9 cellular contexts compared by ENCODE assay signal in genomic region chr12:1474567-1475153, GRCh38.
A peak's percentile ranks its signal among the peaks of the same experiment; 100 is the strongest.
DNase-seq lines count a peak whose midpoint lies in the region; ATAC-seq lines count a peak whose summit lies in the region.
"Had no signal": no experiment of that assay in that cellular context is flagged by ENCODE, and none has a peak within 500 bp of the region (broad histone marks: within the 10 kb centered on the region; RNA-seq: fewer than 3 reads in every experiment).

No MANE protein-coding gene starts in this region.

- DNase-seq in M059J (ENCODE audit: low read depth): peak; percentile 88
- peak; percentile 92 for DNase-seq in dedifferentiated amniotic fluid mesenchymal stem cell (ENCODE audit: extremely low spot score)
- DNase-seq in mesenchymal stem cell: peak; percentile 83
- DNase-seq in NOMO-1 treated with DMSO at 0.1 percent for 48 hours (lab: John Stamatoyannopoulos, UW; ENCODE audit: unreplicated experiment): no peak
- no peak for DNase-seq in CD8-positive, alpha-beta memory T cell

- H3K9me3 ChIP-seq in BLaER1 (no peaks in the 10 kb centered on the region), mesenchymal stem cell (ENCODE audit: control insufficient read depth, low read length) (no peaks in the 10 kb centered on the region)
- H3K9me3 ChIP-seq in CD8-positive, alpha-beta memory T cell (ENCODE audit: low read length): no peaks in the 10 kb centered on the region

- no peak overlapping the region for H3K4me3 ChIP-seq in BLaER1
- H3K4me3 ChIP-seq in mesenchymal stem cell (ENCODE audit: insufficient read depth in 1 of 2, low read depth in 1 of 2, low read length in 2 of 2): peak overlapping the region in 1 of 2 experiments; percentile 58
- no peak overlapping the region for H3K4me3 ChIP-seq in CD8-positive, alpha-beta memory T cell (ENCODE audit: low read length)

- no peaks in the 10 kb centered on the region for H3K36me3 Mint-ChIP-seq in CD8-positive, alpha-beta memory T cell

- no peak overlapping the region for H3K4me3 Mint-ChIP-seq in CD8-positive, alpha-beta memory T cell
- H3K4me3 Mint-ChIP-seq: neural crest cell had no signal

- H4K91ac ChIP-seq in mesenchymal stem cell (ENCODE audit: low read length): peak overlapping the region; percentile 57

- H3K9me3 Mint-ChIP-seq in CD8-positive, alpha-beta memory T cell: no peaks in the 10 kb centered on the region
- H3K9me3 Mint-ChIP-seq: neural crest cell had no signal

- H3K23ac ChIP-seq in mesenchymal stem cell (ENCODE audit: low read length in 2 of 2): peak overlapping the region in 1 of 2 experiments; percentile 83

- H3K27ac ChIP-seq in BLaER1 (peak overlapping the region; percentile 28; the same call in 1 of the 2 replicates), mesenchymal stem cell (ENCODE audit: low read length, poor library complexity, severe bottlenecking) (peak overlapping the region; percentile 99)
- H3K27ac ChIP-seq in CD8-positive, alpha-beta memory T cell (ENCODE audit: low read depth, low read length): no peak overlapping the region

- POLR2A ChIA-PET in CD8-positive, alpha-beta memory T cell (lab: Charles Lee): no interaction called here

- H3K4me2 ChIP-seq in BLaER1 (peak overlapping the region; percentile 71), mesenchymal stem cell (ENCODE audit: low read length, poor library complexity, severe bottlenecking) (peak overlapping the region; percentile 49)

- H3K27me3 ChIP-seq in BLaER1: no peaks in the 10 kb centered on the region
- H3K27me3 ChIP-seq in mesenchymal stem cell (ENCODE audit: control insufficient read depth in 1 of 2, insufficient read depth in 1 of 2, low read length in 2 of 2): no peaks in the 10 kb centered on the region
- no peaks in the 10 kb centered on the region for H3K27me3 ChIP-seq in CD8-positive, alpha-beta memory T cell (ENCODE audit: insufficient read depth, low read length, poor library complexity, severe bottlenecking)

- peaks cover 47% of the 10 kb centered on the region for H3K4me1 ChIP-seq in BLaER1
- peaks cover 11% of the 10 kb centered on the region for H3K4me1 ChIP-seq in mesenchymal stem cell (ENCODE audit: control insufficient read depth, insufficient read depth, low read depth, low read length)
- H3K4me1 ChIP-seq in CD8-positive, alpha-beta memory T cell (ENCODE audit: insufficient read depth, low read length): peaks cover 20% of the 10 kb centered on the region

- H2BK15ac ChIP-seq in mesenchymal stem cell (ENCODE audit: low read depth, poor library complexity, severe bottlenecking): no peak overlapping the region

- H3K18ac ChIP-seq in mesenchymal stem cell (ENCODE audit: low read depth in 1 of 2, low read length in 2 of 2): peak overlapping the region; percentile 82 to 87

- no peak overlapping the region for H2AFZ ChIP-seq in mesenchymal stem cell (ENCODE audit: low read depth, low read length)

- H3K4ac ChIP-seq in mesenchymal stem cell (ENCODE audit: low read depth in 1 of 2, low read length in 2 of 2): peak overlapping the region; percentile 89 to 92

- H2BK12ac ChIP-seq in mesenchymal stem cell (ENCODE audit: low read length in 2 of 2): peak overlapping the region; percentile 14 to 95

- H2BK120ac ChIP-seq in mesenchymal stem cell (ENCODE audit: low read depth, low read length): no peak overlapping the region

- peaks cover 6% of the 10 kb centered on the region for H3K79me1 ChIP-seq in mesenchymal stem cell (replicated peaks; ENCODE audit: low read length, poor library complexity, severe bottlenecking)

- H4K8ac ChIP-seq in mesenchymal stem cell (ENCODE audit: low read length): peak overlapping the region; percentile 55

- H3K14ac ChIP-seq in mesenchymal stem cell (ENCODE audit: low read length in 2 of 2): peak overlapping the region in 1 of 2 experiments; percentile 26

- H3K9ac ChIP-seq in BLaER1: 0 out of 2 replicates have a peak overlapping the region, but pooled peaks have one; percentile 3
- peak overlapping the region; percentile 83 for H3K9ac ChIP-seq in mesenchymal stem cell (ENCODE audit: low read length)

- H2BK5ac ChIP-seq in mesenchymal stem cell (ENCODE audit: low read depth, low read length, poor library complexity, severe bottlenecking): peak overlapping the region; percentile 37

- H3K4me1 Mint-ChIP-seq in CD8-positive, alpha-beta memory T cell: peaks cover 0 to 10% (median 6%) of the 10 kb centered on the region in 3 donors

- ATAC-seq in GM18858 (IDR thresholded peaks at IDR 0.05; ENCODE audit: unreplicated experiment) (no peak), GM18511 (IDR thresholded peaks at IDR 0.05; ENCODE audit: unreplicated experiment) (no peak)

- CTCF ChIA-PET in CD8-positive, alpha-beta memory T cell (lab: Charles Lee): no interaction called here

- no peak overlapping the region for H2AK5ac ChIP-seq in mesenchymal stem cell (ENCODE audit: low read length, severe bottlenecking)

- H4K20me1 ChIP-seq in BLaER1: no peaks in the 10 kb centered on the region

- H3K36me3 ChIP-seq in BLaER1 (no peaks in the 10 kb centered on the region), mesenchymal stem cell (ENCODE audit: control insufficient read depth in 1 of 2, insufficient read depth in 2 of 2, low read depth in 1 of 2, low read length in 2 of 2) (peaks cover 0 to 3% of the 10 kb centered on the region in 2 experiments)
- no peaks in the 10 kb centered on the region for H3K36me3 ChIP-seq in CD8-positive, alpha-beta memory T cell (ENCODE audit: insufficient read depth, low read length)

- peaks cover 0 to 1% of the 10 kb centered on the region in 2 donors for H3K27me3 Mint-ChIP-seq in CD8-positive, alpha-beta memory T cell

- 3% methylated on average over 10 of the region's 10 CpGs for WGBS in mesenchymal stem cell

- no peak overlapping the region for H3K27ac Mint-ChIP-seq in CD8-positive, alpha-beta memory T cell

Comparison
In these comparisons a context has a peak if more than half of its experiments do, and no peak if none do; other contexts are left out.
1. DNase-seq: peak in M059J (single experiment), dedifferentiated amniotic fluid mesenchymal stem cell (single experiment) and mesenchymal stem cell (single experiment); none in NOMO-1 treated with DMSO at 0.1 percent for 48 hours (single experiment) and CD8-positive, alpha-beta memory T cell (0 of 5).